In the genomic region with DNA sequence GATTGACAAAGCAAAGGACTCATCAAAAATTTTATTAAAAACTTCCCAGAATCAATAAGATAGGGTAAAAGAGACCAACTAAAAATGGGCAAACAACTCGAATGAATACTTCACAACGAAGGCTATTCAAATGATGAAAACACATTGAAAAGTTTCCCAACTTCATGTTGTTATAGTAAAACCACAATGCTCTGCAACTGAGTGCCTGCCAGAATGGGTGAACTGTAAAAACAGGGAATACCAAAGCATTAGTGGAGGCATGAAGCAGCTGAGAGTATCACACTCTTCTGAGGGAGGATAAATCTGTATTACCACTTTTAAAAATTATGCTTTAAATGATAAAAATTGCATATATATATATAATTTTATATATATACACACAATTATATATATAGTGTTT, we compare ENCODE assay signal across 18 cellular contexts.
A peak's percentile ranks its signal among the peaks of the same experiment; 100 is the strongest.
DNase-seq lines count a peak whose midpoint lies in the region; TF ChIP-seq lines count a peak whose summit lies in the region.
"Had no signal": no experiment of that assay in that cellular context is flagged by ENCODE, and none has a peak within 500 bp of the region (broad histone marks: within the 10 kb centered on the region; RNA-seq: fewer than 3 reads in every experiment).

No MANE protein-coding gene starts in this region.

- TF ChIP-seq POLR2A in ovary (IDR thresholded peaks at IDR 0.05) = no peak

- DNase-seq in H4 (ENCODE audit: low spot score) (peak; percentile 18), amniotic epithelial cell (ENCODE audit: low read depth) (peak; percentile 84), astrocyte of the spinal cord (ENCODE audit: low read depth, low spot score) (peak; percentile 4), inferior parietal cortex (ENCODE audit: extremely low spot score) (no peak), NCI-H526 treated with DMSO at 0.1 percent for 48 hours (lab: John Stamatoyannopoulos, UW) (no peak), ovary (no peak)
- DNase-seq: C1 segment of cervical spinal cord; Caco-2; CD4-positive, CD25-positive, alpha-beta regulatory T cell; CD8-positive, alpha-beta T cell; DMS 273 treated with DMSO at 0.1 percent for 48 hours; DMS79; EL; GDM1; HFFc6 had no signal

- 71 to 81% (median 76%) methylated on average over 2 of the region's 2 CpGs for WGBS in ovary, 3 donors

- no peaks in the 10 kb centered on the region for H3K4me1 ChIP-seq in ovary (ENCODE audit: insufficient read depth)
- H3K4me1 ChIP-seq: Caco-2, HAP-1 had no signal

- TF ChIP-seq CTCF in astrocyte of the spinal cord (IDR thresholded peaks at IDR 0.05; ENCODE audit: low read depth, low read length) = no peak
- no peak for TF ChIP-seq CTCF in ovary (IDR thresholded peaks at IDR 0.05)

- in situ Hi-C loops in astrocyte of the spinal cord (cut with HindIII; ENCODE audit: low sequenced_read_pairs) = no loop called here

- no peak overlapping the region for H3K4me3 ChIP-seq in astrocyte of the spinal cord (ENCODE audit: low read depth, low read length)
- H3K4me3 ChIP-seq in ovary = no peak overlapping the region
- H3K4me3 ChIP-seq: GM12878, GM23338, HAP-1 had no signal

- H3K27me3 ChIP-seq in ovary = no peaks in the 10 kb centered on the region

- no peak overlapping the region for H3K27ac ChIP-seq in ovary

- intact Hi-C loops in ovary (cut with DNase I) = no loop called here

- no peaks in the 10 kb centered on the region for H3K36me3 ChIP-seq in ovary
- H3K36me3 ChIP-seq: HAP-1 had no signal

- H3K9me3 ChIP-seq in ovary = no peaks in the 10 kb centered on the region
- H3K9me3 ChIP-seq: Caco-2, HAP-1 had no signal

- no peak for TF ChIP-seq EP300 in ovary (IDR thresholded peaks at IDR 0.05)

Comparison
In these comparisons a context has a peak if more than half of its experiments do, and no peak if none do; other contexts are left out.
1. DNase-seq: peak in H4 (single experiment), amniotic epithelial cell (single experiment) and astrocyte of the spinal cord (single experiment); none in inferior parietal cortex (single experiment), NCI-H526 treated with DMSO at 0.1 percent for 48 hours (single experiment) and ovary (0 of 5).